ENCODE assay signal across 8 cellular contexts in genomic region chr1:44810101-44810761, GRCh38. TPM values are rescaled to one million over a fixed set of nuclear protein-coding genes. Genes with fewer than 3 reads are reported as not detected.
DNase-seq lines count a peak whose midpoint lies in the region; ATAC-seq and TF ChIP-seq lines count a peak whose summit lies in the region.

No MANE protein-coding gene starts in this region.

- H3K4me3 Mint-ChIP-seq in stimulated activated naive CD8-positive, alpha-beta T cell treated with anti-CD3 and anti-CD28 coated beads, Interleukin-15, amount 100 ng/mL, for 72 hours = peak overlapping the region; percentile 51 to 88

- H3K4me1 Mint-ChIP-seq in stimulated activated naive CD8-positive, alpha-beta T cell treated with anti-CD3 and anti-CD28 coated beads, Interleukin-15, amount 100 ng/mL, for 72 hours = peaks cover 94% of the 10 kb centered on the region

- CTCF ChIA-PET in AG04449 (lab: Yijun Ruan, JAX) = interaction anchor here (1.3 to 3.0 kb wide), 5 partner anchors 9 to 204 kb away, joined by 5 to 32 read pairs (median 9); partner anchors contain the start of gene PLK3

- H3K4me3 ChIP-seq in AG04449 (ENCODE audit: low read depth, low read length) (peak overlapping the region; percentile 8; the same call in 1 of the 2 replicates), ascending aorta (peak overlapping the region; percentile 20 to 38)

- intact Hi-C loops in ascending aorta (cut with DNase I) = no loop called here
- intact Hi-C loops in left colon (cut with DNase I, micrococcal nuclease) = no loop called here

- peak overlapping the region in 1 of 2 donors; percentile 98 for H3K27ac Mint-ChIP-seq in stimulated activated naive CD8-positive, alpha-beta T cell treated with anti-CD3 and anti-CD28 coated beads, Interleukin-15, amount 100 ng/mL, for 72 hours

- H3K4me1 ChIP-seq in ascending aorta = peaks cover 45 to 66% of the 10 kb centered on the region in 2 donors

- no peaks in the 10 kb centered on the region for H3K27me3 Mint-ChIP-seq in stimulated activated naive CD8-positive, alpha-beta T cell treated with anti-CD3 and anti-CD28 coated beads, Interleukin-15, amount 100 ng/mL, for 72 hours

- POLR2A ChIA-PET in AG04449 (lab: Yijun Ruan, JAX) = interaction anchor here (0.6 to 4.9 kb wide), 9 partner anchors 8 to 200 kb away, joined by 3 to 69 read pairs (median 8); partner anchors contain the start of genes PLK3 and RPS8

- no peak for DNase-seq in AG04449 (ENCODE audit: low read depth, low spot score)
- DNase-seq in NCI-H2196 treated with DMSO at 0.1 percent for 48 hours (lab: John Stamatoyannopoulos, UW; ENCODE audit: unreplicated experiment) = peak; percentile 71
- peak; percentile 9 to 87 for DNase-seq in ascending aorta (ENCODE audit: low spot score in 2 of 2)
- DNase-seq in left colon = peak; percentile 48 to 51
- no peak for DNase-seq in stimulated activated naive CD8-positive, alpha-beta T cell treated with anti-CD3 and anti-CD28 coated beads, Interleukin-15, amount 100 ng/mL, for 72 hours

- H3K9me3 ChIP-seq in ascending aorta = no peaks in the 10 kb centered on the region

- ATAC-seq in left colon (no peak), GM18502 (IDR thresholded peaks at IDR 0.05; ENCODE audit: poor library complexity, unreplicated experiment) (no peak), GM21737 (IDR thresholded peaks at IDR 0.05; ENCODE audit: unreplicated experiment) (no peak), HG02884 (IDR thresholded peaks at IDR 0.05; ENCODE audit: unreplicated experiment) (no peak)
- no peak for ATAC-seq in stimulated activated naive CD8-positive, alpha-beta T cell treated with anti-CD3 and anti-CD28 coated beads, Interleukin-15, amount 100 ng/mL, for 72 hours

- H3K27ac ChIP-seq in ascending aorta = peak overlapping the region; percentile 99

- no peak for TF ChIP-seq CTCF in AG04449 (IDR thresholded peaks at IDR 0.05; ENCODE audit: insufficient read depth, low read length, missing control alignments)
- no peak for TF ChIP-seq CTCF in ascending aorta (IDR thresholded peaks at IDR 0.05)

- H3K36me3 ChIP-seq in ascending aorta = peaks cover 16 to 31% of the 10 kb centered on the region in 2 donors

- H3K27me3 ChIP-seq in ascending aorta = no peaks in the 10 kb centered on the region

- H3K9me3 Mint-ChIP-seq in stimulated activated naive CD8-positive, alpha-beta T cell treated with anti-CD3 and anti-CD28 coated beads, Interleukin-15, amount 100 ng/mL, for 72 hours = no peaks in the 10 kb centered on the region

RNA-seq across cellular contexts. Expression of gene BTBD19, which starts 1.9 kb away (rescaled TPM):
- 15.1 TPM for total RNA-seq in ascending aorta
- total RNA-seq in left colon = 1 to 10 TPM; 2.4 to 2.9 TPM

RNA-seq across cellular contexts. Expression of gene DYNLT4, which starts 3.1 kb away (rescaled TPM):
- not detected for total RNA-seq in ascending aorta
- total RNA-seq in left colon = under 1 TPM; 0.40 to 0.47 TPM

RNA-seq across cellular contexts. Expression of gene PLK3, which starts 10.1 kb away (rescaled TPM):
- total RNA-seq in ascending aorta (107 TPM), left colon (10 to 100 TPM in 1 of 2 donors, 1 to 10 TPM in 1; 8.1 to 10.4 TPM)

RNA-seq across cellular contexts. Expression of gene BEST4, which starts 22.3 kb away (rescaled TPM):
- total RNA-seq in ascending aorta (not detected), left colon (100 to 1,000 TPM; 113 to 120 TPM)

RNA-seq across cellular contexts. Expression of gene PTCH2, which starts 32.8 kb away (rescaled TPM):
- total RNA-seq in ascending aorta = not detected
- under 1 TPM; 0.34 to 0.47 TPM for total RNA-seq in left colon

Comparison
In these comparisons a context has a peak if more than half of its experiments do, and no peak if none do; other contexts are left out.
1. DNase-seq: peak in NCI-H2196 treated with DMSO at 0.1 percent for 48 hours (single experiment), ascending aorta (2 of 2) and left colon (2 of 2); none in AG04449 (single experiment) and stimulated activated naive CD8-positive, alpha-beta T cell treated with anti-CD3 and anti-CD28 coated beads, Interleukin-15, amount 100 ng/mL, for 72 hours (0 of 2).